In genomic region chr6:157022022-157022740, GRCh38 we compare ENCODE assay signal across 8 cellular contexts.
DNase-seq lines count a peak whose midpoint lies in the region; ATAC-seq and TF ChIP-seq lines count a peak whose summit lies in the region.

No MANE protein-coding gene starts in this region.

- peak; percentile 45 for ATAC-seq in GM19043 (IDR thresholded peaks at IDR 0.05; ENCODE audit: low read depth, unreplicated experiment)
- peak; percentile 27 for ATAC-seq in HG03378 (IDR thresholded peaks at IDR 0.05; ENCODE audit: unreplicated experiment)

- H3K4me3 ChIP-seq in AG09309 (ENCODE audit: control insufficient read depth, low read depth, low read length): peak overlapping the region; percentile 84
- peak overlapping the region; percentile 81 for H3K4me3 ChIP-seq in choroid plexus epithelial cell (ENCODE audit: low read depth, low read length)

- DNase-seq in AG09309 (ENCODE audit: low read depth) (peak; percentile 89), NCI-H510A treated with DMSO at 0.1 percent for 48 hours (lab: John Stamatoyannopoulos, UW) (peak; percentile 44), choroid plexus epithelial cell (ENCODE audit: low read depth) (peak; percentile 96), kidney tubule cell (ENCODE audit: low spot score) (peak; percentile 90)
- peak; percentile 85 for DNase-seq in activated CD4-positive, alpha-beta T cell treated with anti-CD3 and anti-CD28 coated beads for 48 hours
- peak; percentile 60 to 81 (median 74) for DNase-seq in stimulated activated CD4-positive, alpha-beta T cell treated with anti-CD3 and anti-CD28 coated beads, Interleukin-1b, Interleukin-23, amount 100 ng/mL, for 24 hours (ENCODE audit: low read depth in 4 of 4, low spot score in 1 of 4)

- no peak for TF ChIP-seq CTCF in AG09309 (IDR thresholded peaks at IDR 0.05; ENCODE audit: control insufficient read depth, insufficient read depth, low read depth, low read length, missing control alignments)
- TF ChIP-seq CTCF in choroid plexus epithelial cell (conservative IDR thresholded peaks at IDR 0.05; ENCODE audit: low read depth, low read length): no peak

Comparison
In these comparisons a context has a peak if more than half of its experiments do, and no peak if none do; other contexts are left out.
1. Peak in every context shown above with its lines: DNase-seq, ATAC-seq and H3K4me3 ChIP-seq.
2. DNase-seq: peak in every context shown above with its lines; median percentile 96 in choroid plexus epithelial cell; 90 in kidney tubule cell; 89 in AG09309; 85 in activated CD4-positive, alpha-beta T cell treated with anti-CD3 and anti-CD28 coated beads for 48 hours; 74 in stimulated activated CD4-positive, alpha-beta T cell treated with anti-CD3 and anti-CD28 coated beads, Interleukin-1b, Interleukin-23, amount 100 ng/mL, for 24 hours; 44 in NCI-H510A treated with DMSO at 0.1 percent for 48 hours.